ENCODE assay signal across 8 cellular contexts in the genomic region with DNA sequence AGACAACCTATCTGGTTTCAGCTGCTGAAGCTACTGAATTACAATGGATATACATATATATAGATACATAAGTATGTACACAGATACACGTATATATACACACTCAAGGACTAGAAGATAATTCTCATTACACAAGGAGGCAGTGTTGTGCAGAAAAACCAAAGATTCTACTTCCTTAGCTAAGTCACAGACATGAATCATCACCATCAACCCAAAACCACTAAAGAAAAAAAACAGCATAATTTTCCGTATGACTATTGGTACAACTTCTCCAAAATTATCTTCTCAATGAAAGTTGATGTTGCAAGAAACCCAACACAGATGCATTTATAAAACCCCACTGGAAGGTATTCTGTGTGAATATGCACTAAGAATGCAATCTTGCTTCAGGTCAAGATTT. TPM values are rescaled to one million over a fixed set of nuclear protein-coding genes. Genes with fewer than 3 reads are reported as not detected.
DNase-seq lines count a peak whose midpoint lies in the region; ATAC-seq, FAIRE-seq and TF ChIP-seq lines count a peak whose summit lies in the region.

No MANE protein-coding gene starts in this region.

- FAIRE-seq in GM12892 (lab: Jason Lieb, UNC), result peak; percentile 80

- CTCF ChIA-PET in activated CD8-positive, alpha-beta T cell treated with anti-CD3 and anti-CD28 coated beads, Interleukin-2, amount 10 ng/mL, durations not matched to agents 7 days and 5 days (lab: Charles Lee), result interaction anchor here (0.6 to 4.9 kb wide), 40 partner anchors 9 to 620 kb away, joined by 3 to 36 read pairs (median 5); a partner anchor contains a TSS

- H3K4me1 Mint-ChIP-seq in activated CD8-positive, alpha-beta T cell treated with anti-CD3 and anti-CD28 coated beads, Interleukin-2, amount 10 ng/mL, durations not matched to agents 7 days and 5 days (ENCODE audit: low read depth), result peaks cover 21% of the 10 kb centered on the region
- peaks cover 5% of the 10 kb centered on the region for H3K4me1 Mint-ChIP-seq in stimulated activated effector memory CD8-positive, alpha-beta T cell treated with anti-CD3 and anti-CD28 coated beads, Interleukin-12 subunit alpha, Interleukin-12 subunit beta, amount 100 ng/mL, for 72 hours

- TF ChIP-seq CTCF in AG09319 (IDR thresholded peaks at IDR 0.05; ENCODE audit: low read depth, low read length), result peak; percentile 54

- peaks cover 11% of the 10 kb centered on the region for H3K9me3 Mint-ChIP-seq in activated CD8-positive, alpha-beta T cell treated with anti-CD3 and anti-CD28 coated beads, Interleukin-2, amount 10 ng/mL, durations not matched to agents 7 days and 5 days (ENCODE audit: insufficient read depth)
- no peaks in the 10 kb centered on the region for H3K9me3 Mint-ChIP-seq in stimulated activated effector memory CD8-positive, alpha-beta T cell treated with anti-CD3 and anti-CD28 coated beads, Interleukin-12 subunit alpha, Interleukin-12 subunit beta, amount 100 ng/mL, for 72 hours

- POLR2A ChIA-PET in activated CD8-positive, alpha-beta T cell treated with anti-CD3 and anti-CD28 coated beads, Interleukin-2, amount 10 ng/mL, durations not matched to agents 7 days and 5 days (lab: Charles Lee), result interaction anchor here (2.6 to 2.8 kb wide), 2 partner anchors 64 to 132 kb away, joined by 9 to 10 read pairs; a partner anchor contains a TSS

- no peak for TF ChIP-seq POLR2A in GM12892 (IDR thresholded peaks at IDR 0.05; ENCODE audit: low read depth, low read length)

- H3K36me3 Mint-ChIP-seq in activated CD8-positive, alpha-beta T cell treated with anti-CD3 and anti-CD28 coated beads, Interleukin-2, amount 10 ng/mL, durations not matched to agents 7 days and 5 days (ENCODE audit: low read depth), result no peaks in the 10 kb centered on the region
- no peaks in the 10 kb centered on the region for H3K36me3 Mint-ChIP-seq in stimulated activated effector memory CD8-positive, alpha-beta T cell treated with anti-CD3 and anti-CD28 coated beads, Interleukin-12 subunit alpha, Interleukin-12 subunit beta, amount 100 ng/mL, for 72 hours

- peaks cover 16% of the 10 kb centered on the region for H3K27me3 Mint-ChIP-seq in activated CD8-positive, alpha-beta T cell treated with anti-CD3 and anti-CD28 coated beads, Interleukin-2, amount 10 ng/mL, durations not matched to agents 7 days and 5 days (ENCODE audit: low read depth)

- peak; percentile 72 for DNase-seq in AG09319 (ENCODE audit: extremely low read depth, low read depth)
- DNase-seq in GM12892 (ENCODE audit: insufficient read length), result peak; percentile 10
- DNase-seq in NCI-H1105 (lab: John Stamatoyannopoulos, UW), result peak; percentile 17
- peak; percentile 32 for DNase-seq in activated CD8-positive, alpha-beta T cell treated with anti-CD3 and anti-CD28 coated beads, Interleukin-2, amount 10 ng/mL, durations not matched to agents 7 days and 5 days
- DNase-seq in Right ventricle myocardium superior, result no peak
- no peak for DNase-seq in stimulated activated effector memory CD8-positive, alpha-beta T cell treated with anti-CD3 and anti-CD28 coated beads, Interleukin-12 subunit alpha, Interleukin-12 subunit beta, amount 100 ng/mL, for 72 hours (ENCODE audit: low spot score in 2 of 2)
- no peak for DNase-seq in stimulated activated CD4-positive, alpha-beta T cell treated with anti-CD3 and anti-CD28 coated beads, Interleukin-1b, Interleukin-23, amount 100 ng/mL, for 48 hours

- peak overlapping the region; percentile 59 for H3K27ac Mint-ChIP-seq in activated CD8-positive, alpha-beta T cell treated with anti-CD3 and anti-CD28 coated beads, Interleukin-2, amount 10 ng/mL, durations not matched to agents 7 days and 5 days
- H3K27ac Mint-ChIP-seq in stimulated activated effector memory CD8-positive, alpha-beta T cell treated with anti-CD3 and anti-CD28 coated beads, Interleukin-12 subunit alpha, Interleukin-12 subunit beta, amount 100 ng/mL, for 72 hours, result peak overlapping the region; percentile 23

- ATAC-seq in HG02642 (IDR thresholded peaks at IDR 0.05; ENCODE audit: poor library complexity, unreplicated experiment), result peak; percentile 97
- peak; percentile 98 for ATAC-seq in activated CD8-positive, alpha-beta T cell treated with anti-CD3 and anti-CD28 coated beads, Interleukin-2, amount 10 ng/mL, durations not matched to agents 7 days and 5 days
- ATAC-seq in Right ventricle myocardium superior (ENCODE audit: poor library complexity), result peak; percentile 92
- peak; percentile 99 for ATAC-seq in stimulated activated effector memory CD8-positive, alpha-beta T cell treated with anti-CD3 and anti-CD28 coated beads, Interleukin-12 subunit alpha, Interleukin-12 subunit beta, amount 100 ng/mL, for 72 hours

- intact Hi-C loops in Right ventricle myocardium superior (cut with DNase I), result loop anchor here (10.0 kb wide), 1 partner anchor 493 kb away; no protein-coding TSS in a partner anchor

- peak overlapping the region; percentile 37 for H3K4me3 Mint-ChIP-seq in activated CD8-positive, alpha-beta T cell treated with anti-CD3 and anti-CD28 coated beads, Interleukin-2, amount 10 ng/mL, durations not matched to agents 7 days and 5 days
- no peak overlapping the region for H3K4me3 Mint-ChIP-seq in stimulated activated effector memory CD8-positive, alpha-beta T cell treated with anti-CD3 and anti-CD28 coated beads, Interleukin-12 subunit alpha, Interleukin-12 subunit beta, amount 100 ng/mL, for 72 hours

RNA-seq across cellular contexts. Expression of a gene that starts 36.8 kb away (rescaled TPM):
- polyA plus RNA-seq in GM12892 (2012; ENCODE audit: missing spikeins), result 45.4 TPM
- 10 to 100 TPM; 41.6 to 44.1 TPM for total RNA-seq in activated CD8-positive, alpha-beta T cell treated with anti-CD3 and anti-CD28 coated beads, Interleukin-2, amount 10 ng/mL, durations not matched to agents 7 days and 5 days
- total RNA-seq in Right ventricle myocardium superior, result 29.9 TPM

RNA-seq across cellular contexts. Expression of a gene that starts 44.0 kb away (rescaled TPM):
- not detected for polyA plus RNA-seq in GM12892 (2012; ENCODE audit: missing spikeins)
- not detected for total RNA-seq in activated CD8-positive, alpha-beta T cell treated with anti-CD3 and anti-CD28 coated beads, Interleukin-2, amount 10 ng/mL, durations not matched to agents 7 days and 5 days
- not detected for total RNA-seq in Right ventricle myocardium superior

Comparison
In these comparisons a context has a peak if more than half of its experiments do, and no peak if none do; other contexts are left out.
1. DNase-seq: peak in AG09319 (single experiment), GM12892 (single experiment), NCI-H1105 (single experiment) and activated CD8-positive, alpha-beta T cell treated with anti-CD3 and anti-CD28 coated beads, Interleukin-2, amount 10 ng/mL, durations not matched to agents 7 days and 5 days (single experiment); none in Right ventricle myocardium superior (single experiment), stimulated activated effector memory CD8-positive, alpha-beta T cell treated with anti-CD3 and anti-CD28 coated beads, Interleukin-12 subunit alpha, Interleukin-12 subunit beta, amount 100 ng/mL, for 72 hours (0 of 2) and stimulated activated CD4-positive, alpha-beta T cell treated with anti-CD3 and anti-CD28 coated beads, Interleukin-1b, Interleukin-23, amount 100 ng/mL, for 48 hours (single experiment).
2. Peak in every context shown above with its lines, with median percentiles within 50 percentile points of each other: ATAC-seq.